Comparison of ENCODE assay signal across 1 cellular context in genomic region chr10:102599565-102600327, GRCh38.
TF ChIP-seq lines count a peak whose summit lies in the region.

No MANE protein-coding gene starts in this region.

TF ChIP-seq in HepG2, 621 proteins besides CTCF, POLR2A, EP300 and RAD21 (continued from another document):
- TF ChIP-seq REST (IDR thresholded peaks at IDR 0.05; ENCODE audit: borderline replicate concordance in 1 of 2, low read depth in 1 of 2, low read length in 2 of 2): peak in 1 of 2 experiments; percentile 56; a peak in 1 of 4 replicates
- TF ChIP-seq KLF13 (CRISPR knock-in tag; IDR thresholded peaks at IDR 0.05): peak; percentile 63; the same call in 1 of the 2 replicates
- peak; percentile 69; the same call in 1 of the 2 replicates for TF ChIP-seq TMF1 (CRISPR knock-in tag; IDR thresholded peaks at IDR 0.05; ENCODE audit: low read depth)
- 0 out of 2 replicates have a peak, but pooled peaks have one; percentile 64 for TF ChIP-seq RERE (CRISPR knock-in tag; IDR thresholded peaks at IDR 0.05; ENCODE audit: low read depth)
- no peak for TF ChIP-seq CBX5 (CRISPR knock-in tag; IDR thresholded peaks at IDR 0.05; ENCODE audit: borderline replicate concordance)
- peak; percentile 95 for TF ChIP-seq ZNF335 (CRISPR knock-in tag; IDR thresholded peaks at IDR 0.05)
- peak; percentile 83 for TF ChIP-seq BRD4 (CRISPR knock-in tag; IDR thresholded peaks at IDR 0.05)
- no peak for TF ChIP-seq GPN1 (CRISPR knock-in tag; IDR thresholded peaks at IDR 0.05; ENCODE audit: borderline replicate concordance)
- no peak for TF ChIP-seq HMGA1 (CRISPR knock-in tag; conservative IDR thresholded peaks at IDR 0.05)
- peak; percentile 80 for TF ChIP-seq MTF1 (CRISPR knock-in tag; IDR thresholded peaks at IDR 0.05)
- TF ChIP-seq ZNF530 (CRISPR knock-in tag; IDR thresholded peaks at IDR 0.05; ENCODE audit: low read depth): no peak
- TF ChIP-seq ZNF18 (CRISPR knock-in tag; IDR thresholded peaks at IDR 0.05; ENCODE audit: insufficient replicate concordance): peak; percentile 61
- peak; percentile 40; the same call in 1 of the 2 replicates for TF ChIP-seq KMT2A (CRISPR knock-in tag; IDR thresholded peaks at IDR 0.05)
- TF ChIP-seq ZC3H4 (CRISPR knock-in tag; IDR thresholded peaks at IDR 0.05; ENCODE audit: borderline replicate concordance): no peak
- 0 out of 2 replicates have a peak, but pooled peaks have one; percentile 44 for TF ChIP-seq ZBTB7A (CRISPR knock-in tag; IDR thresholded peaks at IDR 0.05)
- no peak for TF ChIP-seq ZNF282 (IDR thresholded peaks at IDR 0.05; ENCODE audit: partially characterized antibody)
- TF ChIP-seq POLR2AphosphoS2 (IDR thresholded peaks at IDR 0.05; ENCODE audit: low read depth, low read length): no peak
- peak; percentile 58 for TF ChIP-seq ZNF629 (CRISPR knock-in tag; conservative IDR thresholded peaks at IDR 0.05)
- peak; percentile 77; the same call in 1 of the 2 replicates for TF ChIP-seq SOX13 (IDR thresholded peaks at IDR 0.05)
- TF ChIP-seq SOX13 (CRISPR knock-in tag; conservative IDR thresholded peaks at IDR 0.05 in 1 of 2, IDR thresholded peaks at IDR 0.05 in 1 of 2): peak in 1 of 2 experiments; percentile 93; a peak in 2 of 4 replicates
- peak; percentile 88 for TF ChIP-seq ZFX (CRISPR knock-in tag; IDR thresholded peaks at IDR 0.05; ENCODE audit: low read depth)
- peak; percentile 52; the same call in 1 of the 2 replicates for TF ChIP-seq ZSCAN25 (CRISPR knock-in tag; IDR thresholded peaks at IDR 0.05)
- no peak for TF ChIP-seq TBP (CRISPR knock-in tag; IDR thresholded peaks at IDR 0.05)
- TF ChIP-seq ZNF543 (CRISPR knock-in tag; IDR thresholded peaks at IDR 0.05): peak; percentile 74; the same call in 1 of the 2 replicates
- TF ChIP-seq CHD2 (IDR thresholded peaks at IDR 0.05; ENCODE audit: low read depth, low read length): no peak
- TF ChIP-seq MAF1 (CRISPR knock-in tag; IDR thresholded peaks at IDR 0.05; ENCODE audit: borderline replicate concordance): 0 out of 2 replicates have a peak, but pooled peaks have one; percentile 77
- peak; percentile 84; the same call in 1 of the 2 replicates for TF ChIP-seq NCOR1 (IDR thresholded peaks at IDR 0.05; ENCODE audit: borderline replicate concordance, low read length)
- 0 out of 2 replicates have a peak, but pooled peaks have one; percentile 26 for TF ChIP-seq MZF1 (CRISPR knock-in tag; IDR thresholded peaks at IDR 0.05; ENCODE audit: borderline replicate concordance)
- peak; percentile 85 for TF ChIP-seq NCOA1 (CRISPR knock-in tag; IDR thresholded peaks at IDR 0.05)
- peak; percentile 86 for TF ChIP-seq ZGPAT (CRISPR knock-in tag; IDR thresholded peaks at IDR 0.05)
- 0 out of 2 replicates have a peak, but pooled peaks have one; percentile 49 for TF ChIP-seq ATF1 (CRISPR knock-in tag; IDR thresholded peaks at IDR 0.05)
- no peak for TF ChIP-seq ZUFSP (CRISPR knock-in tag; IDR thresholded peaks at IDR 0.05; ENCODE audit: borderline replicate concordance)
- TF ChIP-seq RXRA (CRISPR knock-in tag; IDR thresholded peaks at IDR 0.05): peak; percentile 85
- no peak for TF ChIP-seq ZNF546 (CRISPR knock-in tag; conservative IDR thresholded peaks at IDR 0.05)
- TF ChIP-seq ZNF431 (CRISPR knock-in tag; IDR thresholded peaks at IDR 0.05; ENCODE audit: borderline replicate concordance, low read depth): 0 out of 2 replicates have a peak, but pooled peaks have one; percentile 66
- TF ChIP-seq AKAP8 (CRISPR knock-in tag; IDR thresholded peaks at IDR 0.05): no peak
- TF ChIP-seq TP53 (CRISPR knock-in tag; conservative IDR thresholded peaks at IDR 0.05): 0 out of 2 replicates have a peak, but pooled peaks have one; percentile 32
- peak; percentile 89 for TF ChIP-seq PRDM15 (CRISPR knock-in tag; IDR thresholded peaks at IDR 0.05)
- no peak for TF ChIP-seq ZNF326 (CRISPR knock-in tag; IDR thresholded peaks at IDR 0.05; ENCODE audit: borderline replicate concordance)
- no peak for TF ChIP-seq ONECUT2 (CRISPR knock-in tag; IDR thresholded peaks at IDR 0.05)
- peak; percentile 40; the same call in 1 of the 2 replicates for TF ChIP-seq DRAP1 (CRISPR knock-in tag; IDR thresholded peaks at IDR 0.05)
- TF ChIP-seq SP1 (IDR thresholded peaks at IDR 0.05): no peak
- no peak for TF ChIP-seq SP1 (CRISPR knock-in tag; IDR thresholded peaks at IDR 0.05)
- TF ChIP-seq ZNF20 (CRISPR knock-in tag; IDR thresholded peaks at IDR 0.05): no peak
- TF ChIP-seq GABPB1 (CRISPR knock-in tag; IDR thresholded peaks at IDR 0.05): peak; percentile 54; the same call in 1 of the 2 replicates
